In genomic region chr9:33447404-33448158, GRCh38 we compare ENCODE assay signal across 8 cellular contexts. TPM values are rescaled to one million over a fixed set of nuclear protein-coding genes. Genes with fewer than 3 reads are reported as not detected.
A peak's percentile ranks its signal among the peaks of the same experiment; 100 is the strongest.
DNase-seq lines count a peak whose midpoint lies in the region; ATAC-seq and TF ChIP-seq lines count a peak whose summit lies in the region.

Gene AQP3, minus strand, starts transcription at chr9:33447593. Its CDS starts 63 bp downstream, at chr9:33447530.

- H3K27ac Mint-ChIP-seq in activated naive CD4-positive, alpha-beta T cell treated with anti-CD3 and anti-CD28 coated beads, Interleukin-2, amount 10 ng/mL, durations not matched to agents 7 days and 5 days = peak within 1 kb of the TSS; percentile 97
- H3K27ac Mint-ChIP-seq in progenitor cell of endocrine pancreas = peak within 1 kb of the TSS; percentile 89

- intact Hi-C loops in left cardiac atrium (cut with DNase I) = loop anchor here (5.0 to 10.0 kb wide), 2 partner anchors 40 to 73 kb away; no protein-coding TSS in a partner anchor

- TF ChIP-seq CTCF in GM10266 (IDR thresholded peaks at IDR 0.05; ENCODE audit: control insufficient read depth, insufficient read depth, low read depth, missing control alignments) (peak; percentile 29), progenitor cell of endocrine pancreas (IDR thresholded peaks at IDR 0.05; ENCODE audit: unreplicated experiment) (peak; percentile 19)

- H3K4me1 Mint-ChIP-seq in activated naive CD4-positive, alpha-beta T cell treated with anti-CD3 and anti-CD28 coated beads, Interleukin-2, amount 10 ng/mL, durations not matched to agents 7 days and 5 days = peaks cover 68% of the 10 kb centered on the region
- peaks cover 28% of the 10 kb centered on the region for H3K4me1 Mint-ChIP-seq in progenitor cell of endocrine pancreas (ENCODE audit: low read depth)

- DNase-seq in GM10266 (ENCODE audit: extremely low spot score) = peak; percentile 56
- peak; percentile 27 for DNase-seq in HK-2 (ENCODE audit: unreplicated experiment)
- peak; percentile 76 for DNase-seq in RPMI8226
- DNase-seq in activated naive CD4-positive, alpha-beta T cell treated with anti-CD3 and anti-CD28 coated beads, Interleukin-2, amount 10 ng/mL, durations not matched to agents 7 days and 5 days = peak; percentile 91
- DNase-seq in left cardiac atrium = peak; percentile 71
- peak; percentile 36 for DNase-seq in progenitor cell of endocrine pancreas (ENCODE audit: low spot score, unreplicated experiment)
- no peak for DNase-seq in kidney glomerular epithelial cell (lab: John Stamatoyannopoulos, UW)

- peaks cover 43% of the 10 kb centered on the region for H3K36me3 Mint-ChIP-seq in activated naive CD4-positive, alpha-beta T cell treated with anti-CD3 and anti-CD28 coated beads, Interleukin-2, amount 10 ng/mL, durations not matched to agents 7 days and 5 days
- H3K36me3 Mint-ChIP-seq in progenitor cell of endocrine pancreas (ENCODE audit: insufficient read depth) = no peaks in the 10 kb centered on the region

- H3K9me3 Mint-ChIP-seq in activated naive CD4-positive, alpha-beta T cell treated with anti-CD3 and anti-CD28 coated beads, Interleukin-2, amount 10 ng/mL, durations not matched to agents 7 days and 5 days = no peaks in the 10 kb centered on the region
- H3K9me3 Mint-ChIP-seq in progenitor cell of endocrine pancreas (ENCODE audit: low read depth) = no peaks in the 10 kb centered on the region

- no peaks in the 10 kb centered on the region for H3K27me3 Mint-ChIP-seq in activated naive CD4-positive, alpha-beta T cell treated with anti-CD3 and anti-CD28 coated beads, Interleukin-2, amount 10 ng/mL, durations not matched to agents 7 days and 5 days
- H3K27me3 Mint-ChIP-seq in progenitor cell of endocrine pancreas = peaks cover 25% of the 10 kb centered on the region

- peak within 1 kb of the TSS; percentile 91 for H3K4me3 Mint-ChIP-seq in activated naive CD4-positive, alpha-beta T cell treated with anti-CD3 and anti-CD28 coated beads, Interleukin-2, amount 10 ng/mL, durations not matched to agents 7 days and 5 days
- peak within 1 kb of the TSS; percentile 65 for H3K4me3 Mint-ChIP-seq in progenitor cell of endocrine pancreas (ENCODE audit: low read depth)

- peak; percentile 87 to 89 for ATAC-seq in left cardiac atrium
- no peak for ATAC-seq in HG03097 (IDR thresholded peaks at IDR 0.05; ENCODE audit: low FRiP score, unreplicated experiment)

- CTCF ChIA-PET in activated naive CD4-positive, alpha-beta T cell treated with anti-CD3 and anti-CD28 coated beads, Interleukin-2, amount 10 ng/mL, durations not matched to agents 7 days and 5 days (lab: Charles Lee) = interaction anchor here (0.8 to 15.7 kb wide), 12 partner anchors 10 to 160 kb away, joined by 3 to 255 read pairs (median 7); partner anchors contain the start of gene NOL6

RNA-seq across cellular contexts. Expression of gene AQP3, which starts in this region (rescaled TPM):
- total RNA-seq in left cardiac atrium (10 to 100 TPM; 14.0 to 22.5 TPM), progenitor cell of endocrine pancreas (6.3 and 6.9 TPM in 2 replicates)
